1 cellular context compared by ENCODE assay signal in the genomic region with DNA sequence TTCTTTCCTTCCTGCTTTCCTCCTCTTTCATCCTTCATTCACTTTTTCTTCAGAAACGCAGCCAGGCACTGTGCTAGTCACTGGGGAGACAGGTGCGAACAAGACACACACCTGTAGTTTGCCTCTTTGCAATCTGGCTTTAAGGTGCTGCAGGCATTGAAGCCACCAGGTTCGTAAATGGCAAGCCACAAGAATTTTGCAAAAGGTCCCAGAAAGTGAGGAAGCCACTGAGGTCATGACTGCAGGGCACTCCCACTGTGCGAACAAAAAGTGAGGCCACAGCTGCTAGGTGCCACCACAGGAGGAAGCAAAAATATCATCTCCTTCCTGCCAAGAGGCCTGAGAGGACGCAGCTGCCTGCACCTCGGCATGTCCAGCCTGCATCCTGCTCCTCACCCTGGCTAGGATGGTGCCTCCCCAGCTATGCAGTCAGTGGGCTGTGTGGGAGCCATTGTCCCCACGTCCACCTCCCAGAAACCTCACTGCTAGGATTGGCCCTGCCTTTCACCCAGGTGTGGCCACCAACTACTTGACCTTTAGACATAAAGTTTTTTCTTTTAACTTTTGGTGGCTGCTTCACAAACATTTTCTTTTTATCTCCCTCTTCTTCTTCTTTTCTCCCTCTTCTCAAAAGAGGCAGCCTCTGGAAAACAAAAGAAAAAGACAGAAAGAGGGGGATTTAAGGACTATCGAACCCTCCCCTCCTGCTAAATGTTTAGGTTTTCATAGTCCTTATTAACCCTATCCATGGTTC.
TF ChIP-seq lines count a peak whose summit lies in the region.

No MANE protein-coding gene starts in this region.

TF ChIP-seq in HepG2, 621 proteins besides CTCF, POLR2A, EP300 and RAD21 (continued from another document):
- TF ChIP-seq, protein P1, sequence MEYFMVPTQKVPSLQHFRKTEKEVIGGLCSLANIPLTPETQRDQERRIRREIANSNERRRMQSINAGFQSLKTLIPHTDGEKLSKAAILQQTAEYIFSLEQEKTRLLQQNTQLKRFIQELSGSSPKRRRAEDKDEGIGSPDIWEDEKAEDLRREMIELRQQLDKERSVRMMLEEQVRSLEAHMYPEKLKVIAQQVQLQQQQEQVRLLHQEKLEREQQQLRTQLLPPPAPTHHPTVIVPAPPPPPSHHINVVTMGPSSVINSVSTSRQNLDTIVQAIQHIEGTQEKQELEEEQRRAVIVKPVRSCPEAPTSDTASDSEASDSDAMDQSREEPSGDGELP (IDR thresholded peaks at IDR 0.05; ENCODE audit: borderline replicate concordance, low read depth): peak; percentile 27; the same call in 1 of the 2 replicates
- TF ChIP-seq, protein P2, sequence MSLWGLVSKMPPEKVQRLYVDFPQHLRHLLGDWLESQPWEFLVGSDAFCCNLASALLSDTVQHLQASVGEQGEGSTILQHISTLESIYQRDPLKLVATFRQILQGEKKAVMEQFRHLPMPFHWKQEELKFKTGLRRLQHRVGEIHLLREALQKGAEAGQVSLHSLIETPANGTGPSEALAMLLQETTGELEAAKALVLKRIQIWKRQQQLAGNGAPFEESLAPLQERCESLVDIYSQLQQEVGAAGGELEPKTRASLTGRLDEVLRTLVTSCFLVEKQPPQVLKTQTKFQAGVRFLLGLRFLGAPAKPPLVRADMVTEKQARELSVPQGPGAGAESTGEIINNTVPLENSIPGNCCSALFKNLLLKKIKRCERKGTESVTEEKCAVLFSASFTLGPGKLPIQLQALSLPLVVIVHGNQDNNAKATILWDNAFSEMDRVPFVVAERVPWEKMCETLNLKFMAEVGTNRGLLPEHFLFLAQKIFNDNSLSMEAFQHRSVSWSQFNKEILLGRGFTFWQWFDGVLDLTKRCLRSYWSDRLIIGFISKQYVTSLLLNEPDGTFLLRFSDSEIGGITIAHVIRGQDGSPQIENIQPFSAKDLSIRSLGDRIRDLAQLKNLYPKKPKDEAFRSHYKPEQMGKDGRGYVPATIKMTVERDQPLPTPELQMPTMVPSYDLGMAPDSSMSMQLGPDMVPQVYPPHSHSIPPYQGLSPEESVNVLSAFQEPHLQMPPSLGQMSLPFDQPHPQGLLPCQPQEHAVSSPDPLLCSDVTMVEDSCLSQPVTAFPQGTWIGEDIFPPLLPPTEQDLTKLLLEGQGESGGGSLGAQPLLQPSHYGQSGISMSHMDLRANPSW (CRISPR knock-in tag; IDR thresholded peaks at IDR 0.05; ENCODE audit: borderline replicate concordance): no peak
- TF ChIP-seq, protein P3, sequence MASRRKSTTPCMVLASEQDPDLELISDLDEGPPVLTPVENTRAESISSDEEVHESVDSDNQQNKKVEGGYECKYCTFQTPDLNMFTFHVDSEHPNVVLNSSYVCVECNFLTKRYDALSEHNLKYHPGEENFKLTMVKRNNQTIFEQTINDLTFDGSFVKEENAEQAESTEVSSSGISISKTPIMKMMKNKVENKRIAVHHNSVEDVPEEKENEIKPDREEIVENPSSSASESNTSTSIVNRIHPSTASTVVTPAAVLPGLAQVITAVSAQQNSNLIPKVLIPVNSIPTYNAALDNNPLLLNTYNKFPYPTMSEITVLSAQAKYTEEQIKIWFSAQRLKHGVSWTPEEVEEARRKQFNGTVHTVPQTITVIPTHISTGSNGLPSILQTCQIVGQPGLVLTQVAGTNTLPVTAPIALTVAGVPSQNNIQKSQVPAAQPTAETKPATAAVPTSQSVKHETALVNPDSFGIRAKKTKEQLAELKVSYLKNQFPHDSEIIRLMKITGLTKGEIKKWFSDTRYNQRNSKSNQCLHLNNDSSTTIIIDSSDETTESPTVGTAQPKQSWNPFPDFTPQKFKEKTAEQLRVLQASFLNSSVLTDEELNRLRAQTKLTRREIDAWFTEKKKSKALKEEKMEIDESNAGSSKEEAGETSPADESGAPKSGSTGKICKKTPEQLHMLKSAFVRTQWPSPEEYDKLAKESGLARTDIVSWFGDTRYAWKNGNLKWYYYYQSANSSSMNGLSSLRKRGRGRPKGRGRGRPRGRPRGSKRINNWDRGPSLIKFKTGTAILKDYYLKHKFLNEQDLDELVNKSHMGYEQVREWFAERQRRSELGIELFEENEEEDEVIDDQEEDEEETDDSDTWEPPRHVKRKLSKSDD (CRISPR knock-in tag; IDR thresholded peaks at IDR 0.05; ENCODE audit: low read depth): peak; percentile 57; the same call in 1 of the 2 replicates
